In the genomic region with DNA sequence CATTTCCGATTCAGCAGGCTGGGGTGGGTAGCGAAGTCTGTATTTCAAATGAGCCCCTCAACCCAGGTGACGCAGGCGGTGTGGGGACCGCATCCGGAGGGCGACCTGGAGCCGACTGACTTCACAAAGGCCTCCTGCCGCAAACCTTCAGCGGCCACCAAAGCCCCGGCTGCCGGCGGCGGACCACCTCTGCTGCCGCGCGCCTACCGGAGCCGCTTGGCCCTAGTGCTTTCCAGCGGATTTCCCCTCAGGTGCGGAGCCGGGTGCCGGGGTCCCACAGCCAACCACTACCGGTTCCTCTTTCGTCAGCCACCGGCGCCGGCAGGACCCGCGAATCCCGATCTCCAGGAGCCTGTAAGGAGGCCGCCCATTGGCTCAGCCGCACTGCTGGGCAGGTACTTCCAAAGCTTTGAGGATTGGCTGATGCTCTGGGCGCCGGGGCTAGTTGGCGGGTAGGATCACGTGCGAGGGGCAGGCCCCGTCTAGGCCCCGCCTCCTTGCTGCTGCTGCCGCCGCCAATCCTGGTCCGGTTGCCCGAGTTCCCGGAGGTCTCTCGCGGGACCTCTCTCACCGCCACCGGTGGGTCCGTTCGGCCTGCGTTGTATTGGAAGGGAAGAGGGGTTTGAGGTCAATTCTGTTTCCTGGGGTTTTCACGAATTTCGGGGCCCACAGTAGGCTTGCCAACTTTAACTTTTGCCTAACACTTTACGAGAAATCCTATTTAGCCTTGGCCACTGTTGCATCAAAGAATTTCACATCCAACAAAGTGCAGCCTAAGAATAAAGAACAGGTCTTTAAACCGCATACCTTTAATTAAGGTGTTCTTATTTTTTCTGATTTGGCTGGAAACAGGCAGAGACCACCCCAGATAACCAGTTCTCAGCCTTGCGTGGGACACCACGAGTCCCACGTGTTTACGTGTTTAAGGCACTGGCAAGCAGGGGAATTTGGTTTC, we compare ENCODE assay signal across 8 cellular contexts. TPM values are rescaled to one million over a fixed set of nuclear protein-coding genes. Genes with fewer than 3 reads are reported as not detected.
A peak's percentile ranks its signal among the peaks of the same experiment; 100 is the strongest.
DNase-seq lines count a peak whose midpoint lies in the region; ATAC-seq and TF ChIP-seq lines count a peak whose summit lies in the region.

Gene GSTO2 (plus strand): TSS at position 494 of the 955 bp plus-strand sequence. CDS start 5,732 bp downstream, outside the sequence.

- peak; percentile 98 for ATAC-seq in GM21526 (IDR thresholded peaks at IDR 0.05; ENCODE audit: low FRiP score, unreplicated experiment)
- peak; percentile 100 for ATAC-seq in esophagus mucosa

- peaks cover 0 to 2% of the 10 kb centered on the region in 2 donors for H3K27me3 ChIP-seq in muscle layer of colon (ENCODE audit: control insufficient read depth in 1 of 2, insufficient read depth in 2 of 2, low read length in 2 of 2)

- DNase-seq in Calu3 (peak; percentile 96), OCI-M1 (lab: John Stamatoyannopoulos, UW) (peak; percentile 99)
- peak; percentile 97 to 98 for DNase-seq in activated T-cell treated with anti-CD3 and anti-CD28 coated beads, Interleukin-2, amount 50 U/mL, for 48 hours
- DNase-seq in stimulated activated CD8-positive, alpha-beta memory T cell treated with anti-CD3 and anti-CD28 coated beads, Interleukin-7, amount 100 ng/mL, for 1 hour (ENCODE audit: low read depth in 2 of 2): peak; percentile 91 to 93

- peaks cover 11% of the 10 kb centered on the region for H3K36me3 ChIP-seq in muscle layer of colon (ENCODE audit: insufficient read depth, low read length)

- no peaks in the 10 kb centered on the region for H3K9me3 ChIP-seq in muscle layer of colon (ENCODE audit: low read length)

- H3K27me3 Mint-ChIP-seq in Calu3 (ENCODE audit: unreplicated experiment) (no peaks in the 10 kb centered on the region), IgD-negative memory B cell (no peaks in the 10 kb centered on the region)

- H3K4me3 Mint-ChIP-seq in Calu3 (ENCODE audit: low read depth, unreplicated experiment) (peak within 1 kb of the TSS; percentile 65), IgD-negative memory B cell (peak within 1 kb of the TSS; percentile 92 to 98 (median 94))

- TSS peak; percentile 50 for BruUV-seq in Calu3 (replicated peaks; lab: Mats Ljungman, UMichigan)

- H3K9ac ChIP-seq in muscle layer of colon (ENCODE audit: low read length): peak within 1 kb of the TSS; percentile 77

- peak within 1 kb of the TSS; percentile 94 for H3K27ac ChIP-seq in muscle layer of colon (ENCODE audit: low read depth, low read length)

- H3K4me3 ChIP-seq in muscle layer of colon (ENCODE audit: low read depth in 1 of 2, low read length in 2 of 2): peak within 1 kb of the TSS; percentile 85 to 96

- H3K36me3 Mint-ChIP-seq in Calu3 (ENCODE audit: insufficient read depth, unreplicated experiment) (peaks cover 23% of the 10 kb centered on the region), IgD-negative memory B cell (peaks cover 5% of the 10 kb centered on the region)

- H3K27ac Mint-ChIP-seq in Calu3 (ENCODE audit: unreplicated experiment) (peak within 1 kb of the TSS; percentile 61), IgD-negative memory B cell (peak within 1 kb of the TSS; percentile 72 to 99 (median 98))

- no peak for TF ChIP-seq CTCF in Calu3 (IDR thresholded peaks at IDR 0.05; ENCODE audit: unreplicated experiment)

- CTCF ChIA-PET in Calu3 (lab: Charles Lee): interaction anchor here (1.0 kb wide), 1 partner anchor 15 kb away, joined by 4 read pairs; the partner anchor contains the start of gene GSTO1

- H3K9me3 Mint-ChIP-seq in Calu3 (ENCODE audit: low read depth, unreplicated experiment) (no peaks in the 10 kb centered on the region), IgD-negative memory B cell (peaks cover 0 to 2% (median 0%) of the 10 kb centered on the region in 3 donors)

- H3K4me1 ChIP-seq in muscle layer of colon (ENCODE audit: insufficient read depth, low read length): peaks cover 12% of the 10 kb centered on the region

- H3K4me1 Mint-ChIP-seq in Calu3 (ENCODE audit: low read depth, unreplicated experiment): peaks cover 6% of the 10 kb centered on the region
- peaks cover 23 to 36% (median 25%) of the 10 kb centered on the region in 3 donors for H3K4me1 Mint-ChIP-seq in IgD-negative memory B cell

- intact Hi-C loops in Calu3 (cut with micrococcal nuclease; ENCODE audit: unreplicated experiment): no loop called here

RNA-seq across cellular contexts. Expression of gene GSTO2, which starts in this region (rescaled TPM):
- total RNA-seq in Calu3 (2022) (25.7 and 26.7 TPM in 2 replicates), esophagus mucosa (25.1 TPM)
- 0.90 TPM for polyA plus RNA-seq in IgD-negative memory B cell

Comparison
In these comparisons a context has a peak if more than half of its experiments do, and no peak if none do; other contexts are left out.
1. Peak in every context shown above with its lines: DNase-seq, ATAC-seq, H3K4me3 ChIP-seq and H3K27ac ChIP-seq.